ENCODE assay signal across 1 cellular context in the genomic region with DNA sequence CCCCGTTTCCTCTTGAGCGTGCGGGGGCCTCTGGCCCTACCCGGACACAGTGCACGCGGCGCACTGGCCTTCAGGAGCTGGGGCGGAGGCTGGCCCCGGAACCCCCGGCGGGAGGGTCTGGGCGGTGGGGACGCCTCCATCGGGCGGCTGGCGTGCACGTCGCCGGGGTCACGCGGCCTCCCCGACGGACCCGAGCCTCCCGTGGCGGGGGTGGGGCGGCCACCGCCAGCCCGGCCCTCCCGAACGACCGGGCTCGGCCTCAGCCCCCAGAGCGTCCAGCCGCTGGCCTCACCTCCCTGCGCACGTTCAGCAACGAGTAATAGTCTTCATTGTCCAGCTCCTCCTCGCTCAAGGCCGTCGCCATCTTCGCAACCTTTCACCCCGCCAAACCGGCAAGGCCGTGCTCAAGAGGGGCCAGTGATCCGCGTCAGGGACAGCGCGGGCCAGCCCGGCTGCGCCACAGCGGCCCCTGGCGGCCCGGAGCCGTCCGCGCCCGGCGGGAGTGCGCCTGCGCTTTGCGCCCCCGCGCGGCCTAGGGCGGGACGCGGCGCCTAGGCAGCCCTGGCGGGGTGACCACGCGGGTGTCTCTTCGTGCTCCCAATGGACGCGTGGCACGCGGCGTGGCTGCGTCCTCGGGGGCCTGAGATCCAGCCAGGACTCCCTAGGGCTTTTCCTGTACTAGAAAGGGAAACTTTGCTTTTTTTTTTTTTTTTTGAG.
TF ChIP-seq lines count a peak whose summit lies in the region.

Gene DNAJC11 (minus strand): TSS at position 380 of the 717 bp plus-strand sequence. CDS start 16 bp downstream, at position 364.

TF ChIP-seq in K562, 482 proteins besides CTCF, POLR2A, EP300 and RAD21 (continued from another document and continues in another):
- peak; percentile 21 to 35; a peak in 2 of 4 replicates for TF ChIP-seq ZMIZ1 (IDR thresholded peaks at IDR 0.05; ENCODE audit: low read depth in 2 of 2, low read length in 2 of 2)
- no peak; the same call in 1 of the 2 replicates for TF ChIP-seq CHD2 (IDR thresholded peaks at IDR 0.05; ENCODE audit: low read depth, low read length)
- TF ChIP-seq GABPA (tag; conservative IDR thresholded peaks at IDR 0.05; ENCODE audit: low read depth) = peak; percentile 76
- TF ChIP-seq ZNF217 (CRISPR knock-in tag; IDR thresholded peaks at IDR 0.05) = peak; percentile 96
- no peak for TF ChIP-seq ZNF354B (CRISPR knock-in tag; IDR thresholded peaks at IDR 0.05)
- TF ChIP-seq CEBPB (tag; IDR thresholded peaks at IDR 0.05) = no peak
- no peak for TF ChIP-seq KHSRP (IDR thresholded peaks at IDR 0.05)
- TF ChIP-seq ZNF445 (CRISPR knock-in tag; IDR thresholded peaks at IDR 0.05; ENCODE audit: low read depth) = no peak
- TF ChIP-seq MEIS2 (IDR thresholded peaks at IDR 0.05; ENCODE audit: partially characterized antibody) = peak; percentile 72
- no peak for TF ChIP-seq POLR3A (IDR thresholded peaks at IDR 0.05; ENCODE audit: borderline replicate concordance, extremely low read depth, insufficient read depth, insufficient read length)
- peak; percentile 50; the same call in 1 of the 2 replicates for TF ChIP-seq ZNF398 (CRISPR knock-in tag; IDR thresholded peaks at IDR 0.05)
- TF ChIP-seq ZBTB8A (IDR thresholded peaks at IDR 0.05; ENCODE audit: partially characterized antibody) = no peak
- TF ChIP-seq, protein P1, sequence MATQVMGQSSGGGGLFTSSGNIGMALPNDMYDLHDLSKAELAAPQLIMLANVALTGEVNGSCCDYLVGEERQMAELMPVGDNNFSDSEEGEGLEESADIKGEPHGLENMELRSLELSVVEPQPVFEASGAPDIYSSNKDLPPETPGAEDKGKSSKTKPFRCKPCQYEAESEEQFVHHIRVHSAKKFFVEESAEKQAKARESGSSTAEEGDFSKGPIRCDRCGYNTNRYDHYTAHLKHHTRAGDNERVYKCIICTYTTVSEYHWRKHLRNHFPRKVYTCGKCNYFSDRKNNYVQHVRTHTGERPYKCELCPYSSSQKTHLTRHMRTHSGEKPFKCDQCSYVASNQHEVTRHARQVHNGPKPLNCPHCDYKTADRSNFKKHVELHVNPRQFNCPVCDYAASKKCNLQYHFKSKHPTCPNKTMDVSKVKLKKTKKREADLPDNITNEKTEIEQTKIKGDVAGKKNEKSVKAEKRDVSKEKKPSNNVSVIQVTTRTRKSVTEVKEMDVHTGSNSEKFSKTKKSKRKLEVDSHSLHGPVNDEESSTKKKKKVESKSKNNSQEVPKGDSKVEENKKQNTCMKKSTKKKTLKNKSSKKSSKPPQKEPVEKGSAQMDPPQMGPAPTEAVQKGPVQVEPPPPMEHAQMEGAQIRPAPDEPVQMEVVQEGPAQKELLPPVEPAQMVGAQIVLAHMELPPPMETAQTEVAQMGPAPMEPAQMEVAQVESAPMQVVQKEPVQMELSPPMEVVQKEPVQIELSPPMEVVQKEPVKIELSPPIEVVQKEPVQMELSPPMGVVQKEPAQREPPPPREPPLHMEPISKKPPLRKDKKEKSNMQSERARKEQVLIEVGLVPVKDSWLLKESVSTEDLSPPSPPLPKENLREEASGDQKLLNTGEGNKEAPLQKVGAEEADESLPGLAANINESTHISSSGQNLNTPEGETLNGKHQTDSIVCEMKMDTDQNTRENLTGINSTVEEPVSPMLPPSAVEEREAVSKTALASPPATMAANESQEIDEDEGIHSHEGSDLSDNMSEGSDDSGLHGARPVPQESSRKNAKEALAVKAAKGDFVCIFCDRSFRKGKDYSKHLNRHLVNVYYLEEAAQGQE (CRISPR knock-in tag; IDR thresholded peaks at IDR 0.05; ENCODE audit: low read depth) = 0 out of 2 replicates have a peak, but pooled peaks have one; percentile 35
- peak; percentile 91 for TF ChIP-seq SAFB (IDR thresholded peaks at IDR 0.05; ENCODE audit: borderline replicate concordance, low read depth, low read length)
- TF ChIP-seq RBM25 (IDR thresholded peaks at IDR 0.05; ENCODE audit: low read depth, low read length, severe bottlenecking) = peak; percentile 55
- TF ChIP-seq PYGO2 (tag; IDR thresholded peaks at IDR 0.05) = no peak
- TF ChIP-seq XRCC5 (IDR thresholded peaks at IDR 0.05; ENCODE audit: low read depth, low read length) = peak; percentile 94; the same call in 1 of the 2 replicates
- TF ChIP-seq ETS2 (tag; IDR thresholded peaks at IDR 0.05; ENCODE audit: borderline replicate concordance, poor library complexity, severe bottlenecking) = peak; percentile 83
- TF ChIP-seq, protein P2, sequence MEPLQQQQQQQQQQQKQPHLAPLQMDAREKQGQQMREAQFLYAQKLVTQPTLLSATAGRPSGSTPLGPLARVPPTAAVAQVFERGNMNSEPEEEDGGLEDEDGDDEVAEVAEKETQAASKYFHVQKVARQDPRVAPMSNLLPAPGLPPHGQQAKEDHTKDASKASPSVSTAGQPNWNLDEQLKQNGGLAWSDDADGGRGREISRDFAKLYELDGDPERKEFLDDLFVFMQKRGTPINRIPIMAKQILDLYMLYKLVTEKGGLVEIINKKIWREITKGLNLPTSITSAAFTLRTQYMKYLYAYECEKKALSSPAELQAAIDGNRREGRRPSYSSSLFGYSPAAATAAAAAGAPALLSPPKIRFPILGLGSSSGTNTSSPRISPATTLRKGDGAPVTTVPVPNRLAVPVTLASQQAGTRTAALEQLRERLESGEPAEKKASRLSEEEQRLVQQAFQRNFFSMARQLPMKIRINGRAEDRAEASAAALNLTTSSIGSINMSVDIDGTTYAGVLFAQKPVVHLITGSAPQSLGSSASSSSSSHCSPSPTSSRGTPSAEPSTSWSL (CRISPR knock-in tag; IDR thresholded peaks at IDR 0.05; ENCODE audit: borderline replicate concordance) = no peak
- no peak for TF ChIP-seq ZFP30 (CRISPR knock-in tag; IDR thresholded peaks at IDR 0.05; ENCODE audit: borderline replicate concordance)
- no peak for TF ChIP-seq ZFPM2 (CRISPR knock-in tag; IDR thresholded peaks at IDR 0.05)
- TF ChIP-seq DIDO1 (tag; IDR thresholded peaks at IDR 0.05; ENCODE audit: low read depth) = peak; percentile 87
- no peak for TF ChIP-seq RBM15 (IDR thresholded peaks at IDR 0.05; ENCODE audit: insufficient read depth, low read length)
- TF ChIP-seq ID3 (CRISPR knock-in tag; IDR thresholded peaks at IDR 0.05) = no peak
- TF ChIP-seq ID3 (tag; IDR thresholded peaks at IDR 0.05) = peak; percentile 97
- TF ChIP-seq NCOR1 (IDR thresholded peaks at IDR 0.05) = peak; percentile 45
- 0 out of 2 replicates have a peak, but pooled peaks have one; percentile 38 for TF ChIP-seq ZBED1 (IDR thresholded peaks at IDR 0.05)
- no peak for TF ChIP-seq SRSF7 (optimal IDR thresholded peaks at IDR 0.05; ENCODE audit: low read depth, low read length)
- TF ChIP-seq ZNF75A (CRISPR knock-in tag; IDR thresholded peaks at IDR 0.05) = no peak
- TF ChIP-seq ZNF174 (CRISPR knock-in tag; IDR thresholded peaks at IDR 0.05) = no peak
- TF ChIP-seq NCOA1 (IDR thresholded peaks at IDR 0.05; ENCODE audit: low read depth) = no peak
- peak; percentile 95; the same call in 1 of the 2 replicates for TF ChIP-seq PHF8 (IDR thresholded peaks at IDR 0.05; ENCODE audit: borderline replicate concordance, low read length)
- peak; percentile 46; the same call in 1 of the 2 replicates for TF ChIP-seq KAT7 (CRISPR knock-in tag; IDR thresholded peaks at IDR 0.05; ENCODE audit: borderline replicate concordance)
- TF ChIP-seq, protein P3, sequence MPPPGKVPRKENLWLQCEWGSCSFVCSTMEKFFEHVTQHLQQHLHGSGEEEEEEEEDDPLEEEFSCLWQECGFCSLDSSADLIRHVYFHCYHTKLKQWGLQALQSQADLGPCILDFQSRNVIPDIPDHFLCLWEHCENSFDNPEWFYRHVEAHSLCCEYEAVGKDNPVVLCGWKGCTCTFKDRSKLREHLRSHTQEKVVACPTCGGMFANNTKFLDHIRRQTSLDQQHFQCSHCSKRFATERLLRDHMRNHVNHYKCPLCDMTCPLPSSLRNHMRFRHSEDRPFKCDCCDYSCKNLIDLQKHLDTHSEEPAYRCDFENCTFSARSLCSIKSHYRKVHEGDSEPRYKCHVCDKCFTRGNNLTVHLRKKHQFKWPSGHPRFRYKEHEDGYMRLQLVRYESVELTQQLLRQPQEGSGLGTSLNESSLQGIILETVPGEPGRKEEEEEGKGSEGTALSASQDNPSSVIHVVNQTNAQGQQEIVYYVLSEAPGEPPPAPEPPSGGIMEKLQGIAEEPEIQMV (tag; conservative IDR thresholded peaks at IDR 0.05; ENCODE audit: low read depth) = no peak
- peak; percentile 94 for TF ChIP-seq ESRRA (IDR thresholded peaks at IDR 0.05; ENCODE audit: borderline replicate concordance, low read depth)
- TF ChIP-seq ZNF384 (IDR thresholded peaks at IDR 0.05; ENCODE audit: low read depth, low read length) = no peak; the same call in 1 of the 2 replicates
- TF ChIP-seq, protein P4, sequence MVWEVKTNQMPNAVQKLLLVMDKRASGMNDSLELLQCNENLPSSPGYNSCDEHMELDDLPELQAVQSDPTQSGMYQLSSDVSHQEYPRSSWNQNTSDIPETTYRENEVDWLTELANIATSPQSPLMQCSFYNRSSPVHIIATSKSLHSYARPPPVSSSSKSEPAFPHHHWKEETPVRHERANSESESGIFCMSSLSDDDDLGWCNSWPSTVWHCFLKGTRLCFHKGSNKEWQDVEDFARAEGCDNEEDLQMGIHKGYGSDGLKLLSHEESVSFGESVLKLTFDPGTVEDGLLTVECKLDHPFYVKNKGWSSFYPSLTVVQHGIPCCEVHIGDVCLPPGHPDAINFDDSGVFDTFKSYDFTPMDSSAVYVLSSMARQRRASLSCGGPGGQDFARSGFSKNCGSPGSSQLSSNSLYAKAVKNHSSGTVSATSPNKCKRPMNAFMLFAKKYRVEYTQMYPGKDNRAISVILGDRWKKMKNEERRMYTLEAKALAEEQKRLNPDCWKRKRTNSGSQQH (CRISPR knock-in tag; IDR thresholded peaks at IDR 0.05) = 0 out of 2 replicates have a peak, but pooled peaks have one; percentile 13
- peak; percentile 78; the same call in 1 of the 2 replicates for TF ChIP-seq TCF15 (CRISPR knock-in tag; IDR thresholded peaks at IDR 0.05)
- peak; percentile 66 for TF ChIP-seq POLR2H (tag; IDR thresholded peaks at IDR 0.05; ENCODE audit: low read depth)
- TF ChIP-seq NFRKB (IDR thresholded peaks at IDR 0.05; ENCODE audit: low read depth) = peak; percentile 73; the same call in 1 of the 2 replicates
- TF ChIP-seq, protein P5, sequence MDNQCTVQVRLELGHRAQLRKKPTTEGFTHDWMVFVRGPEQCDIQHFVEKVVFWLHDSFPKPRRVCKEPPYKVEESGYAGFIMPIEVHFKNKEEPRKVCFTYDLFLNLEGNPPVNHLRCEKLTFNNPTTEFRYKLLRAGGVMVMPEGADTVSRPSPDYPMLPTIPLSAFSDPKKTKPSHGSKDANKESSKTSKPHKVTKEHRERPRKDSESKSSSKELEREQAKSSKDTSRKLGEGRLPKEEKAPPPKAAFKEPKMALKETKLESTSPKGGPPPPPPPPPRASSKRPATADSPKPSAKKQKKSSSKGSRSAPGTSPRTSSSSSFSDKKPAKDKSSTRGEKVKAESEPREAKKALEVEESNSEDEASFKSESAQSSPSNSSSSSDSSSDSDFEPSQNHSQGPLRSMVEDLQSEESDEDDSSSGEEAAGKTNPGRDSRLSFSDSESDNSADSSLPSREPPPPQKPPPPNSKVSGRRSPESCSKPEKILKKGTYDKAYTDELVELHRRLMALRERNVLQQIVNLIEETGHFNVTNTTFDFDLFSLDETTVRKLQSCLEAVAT (IDR thresholded peaks at IDR 0.05) = no peak
- TF ChIP-seq, protein P6, sequence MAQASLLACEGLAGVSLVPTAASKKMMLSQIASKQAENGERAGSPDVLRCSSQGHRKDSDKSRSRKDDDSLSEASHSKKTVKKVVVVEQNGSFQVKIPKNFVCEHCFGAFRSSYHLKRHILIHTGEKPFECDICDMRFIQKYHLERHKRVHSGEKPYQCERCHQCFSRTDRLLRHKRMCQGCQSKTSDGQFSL (CRISPR knock-in tag; IDR thresholded peaks at IDR 0.05) = peak; percentile 78
- TF ChIP-seq, protein P6 (tag; IDR thresholded peaks at IDR 0.05) = peak in 1 of 2 experiments; percentile 44; a peak in 1 of 4 replicates
